Comparison of ENCODE assay signal across 8 cellular contexts in genomic region chr7:1225462-1226154, GRCh38. TPM values are rescaled to one million over a fixed set of nuclear protein-coding genes. Genes with fewer than 3 reads are reported as not detected.
A peak's percentile ranks its signal among the peaks of the same experiment; 100 is the strongest.
DNase-seq lines count a peak whose midpoint lies in the region; ATAC-seq and TF ChIP-seq lines count a peak whose summit lies in the region.

No MANE protein-coding gene starts in this region.

- no peak overlapping the region for H3K27ac ChIP-seq in prostate gland

- H3K4me3 ChIP-seq in epithelial cell of proximal tubule (ENCODE audit: low read depth, low read length) (no peak overlapping the region), prostate gland (no peak overlapping the region)

- ATAC-seq in HG02571 (IDR thresholded peaks at IDR 0.05; ENCODE audit: unreplicated experiment), result no peak

- intact Hi-C loops in prostate gland (cut with DNase I), result loop anchor here (5.0 kb wide), 1 partner anchor 247 kb away; no protein-coding TSS in a partner anchor

- TF ChIP-seq CTCF in epithelial cell of proximal tubule (conservative IDR thresholded peaks at IDR 0.05; ENCODE audit: low read depth, low read length) (peak; percentile 81), prostate gland (IDR thresholded peaks at IDR 0.05) (peak; percentile 54 to 70 (median 62))

- H3K27me3 ChIP-seq in prostate gland (replicated peaks; ENCODE audit: insufficient read depth), result peaks cover 66% of the 10 kb centered on the region

- no peak for TF ChIP-seq POLR2A in prostate gland (IDR thresholded peaks at IDR 0.05)

- H3K9me3 ChIP-seq in prostate gland, result no peaks in the 10 kb centered on the region

- DNase-seq in NCI-H2196 (lab: John Stamatoyannopoulos, UW; ENCODE audit: unreplicated experiment), result peak; percentile 20
- no peak for DNase-seq in NCI-H2196 treated with DMSO at 0.1 percent for 48 hours (lab: John Stamatoyannopoulos, UW; ENCODE audit: unreplicated experiment)
- peak; percentile 34 to 35 for DNase-seq in activated CD4-positive, alpha-beta T cell treated with anti-CD3 and anti-CD28 coated beads, Interleukin-2, amount 50 U/mL, for 4 hours
- DNase-seq in epithelial cell of proximal tubule (ENCODE audit: low read depth), result no peak
- DNase-seq in prostate gland (ENCODE audit: low spot score), result no peak
- no peak for DNase-seq in HT-29 (ENCODE audit: low spot score)
- no peak for DNase-seq in epidermal melanocyte (ENCODE audit: insufficient read length, low spot score)

- H3K36me3 ChIP-seq in prostate gland, result no peaks in the 10 kb centered on the region

- no peaks in the 10 kb centered on the region for H3K4me1 ChIP-seq in prostate gland (replicated peaks)

- 11% methylated on average over 51 of the region's 51 CpGs for WGBS in prostate gland

RNA-seq across cellular contexts. Expression of gene UNCX, which starts 7.1 kb away (rescaled TPM):
- 0.65 and 1.7 TPM in 2 replicates for total RNA-seq in epithelial cell of proximal tubule
- not detected for total RNA-seq in prostate gland
- not detected in 2 replicates for total RNA-seq in HT-29 (2014; rRNA removed; shearing (Covaris generic))

Comparison
In these comparisons a context has a peak if more than half of its experiments do, and no peak if none do; other contexts are left out.
1. DNase-seq: peak in NCI-H2196 (single experiment) and activated CD4-positive, alpha-beta T cell treated with anti-CD3 and anti-CD28 coated beads, Interleukin-2, amount 50 U/mL, for 4 hours (2 of 2); none in NCI-H2196 treated with DMSO at 0.1 percent for 48 hours (single experiment), epithelial cell of proximal tubule (single experiment), prostate gland (single experiment), HT-29 (single experiment) and epidermal melanocyte (single experiment).